8 cellular contexts compared by ENCODE assay signal in genomic region chr3:184154909-184155643, GRCh38. TPM values are rescaled to one million over a fixed set of nuclear protein-coding genes. Genes with fewer than 3 reads are reported as not detected.
A peak's percentile ranks its signal among the peaks of the same experiment; 100 is the strongest.
DNase-seq lines count a peak whose midpoint lies in the region; ATAC-seq and TF ChIP-seq lines count a peak whose summit lies in the region.

Gene DVL3 (plus strand): TSS chr3:184155377. CDS start chr3:184155636, 259 bp downstream.

- H3K36me3 ChIP-seq in mucosa of descending colon (ENCODE audit: low read depth), result no peaks in the 10 kb centered on the region
- H3K36me3 ChIP-seq in suprapubic skin, result no peaks in the 10 kb centered on the region

- TF ChIP-seq EP300 in suprapubic skin (IDR thresholded peaks at IDR 0.05), result no peak

- peak within 1 kb of the TSS; percentile 63 for H3K4me3 ChIP-seq in mucosa of descending colon
- peak within 1 kb of the TSS; percentile 91 for H3K4me3 ChIP-seq in suprapubic skin

- H3K27me3 Mint-ChIP-seq in activated T-cell treated with anti-CD3 and anti-CD28 coated beads, Interleukin-2, amount 50 U/mL, for 24 hours, result no peaks in the 10 kb centered on the region

- DNase-seq in CD1c-positive myeloid dendritic cell (ENCODE audit: extremely low spot score), result peak; percentile 76
- peak; percentile 66 for DNase-seq in NCI-H748 (lab: John Stamatoyannopoulos, UW; ENCODE audit: unreplicated experiment)
- peak; percentile 74 for DNase-seq in activated T-cell treated with anti-CD3 and anti-CD28 coated beads, Interleukin-2, amount 50 U/mL, for 24 hours
- DNase-seq in mucosa of descending colon, result peak; percentile 72 to 84 (median 83)
- peak in 1 of 2 donors; percentile 74 for DNase-seq in suprapubic skin (ENCODE audit: low spot score in 2 of 2)

- peak within 1 kb of the TSS; percentile 84 for H3K27ac ChIP-seq in suprapubic skin

- peak; percentile 76 for ATAC-seq in GM19043 (IDR thresholded peaks at IDR 0.05; ENCODE audit: low read depth, unreplicated experiment)
- peak; percentile 68 for ATAC-seq in HG03159 (IDR thresholded peaks at IDR 0.05; ENCODE audit: unreplicated experiment)
- ATAC-seq in esophagus mucosa, result peak; percentile 78
- peak; percentile 90 for ATAC-seq in mucosa of descending colon

- no peak for TF ChIP-seq POLR2A in suprapubic skin (IDR thresholded peaks at IDR 0.05)

- H3K27ac Mint-ChIP-seq in activated T-cell treated with anti-CD3 and anti-CD28 coated beads, Interleukin-2, amount 50 U/mL, for 24 hours, result peak within 1 kb of the TSS; percentile 91

- peaks cover 23% of the 10 kb centered on the region for H3K4me1 Mint-ChIP-seq in activated T-cell treated with anti-CD3 and anti-CD28 coated beads, Interleukin-2, amount 50 U/mL, for 24 hours (ENCODE audit: low read depth)

- no peak for TF ChIP-seq CTCF in mucosa of descending colon (IDR thresholded peaks at IDR 0.05)
- no peak for TF ChIP-seq CTCF in suprapubic skin (IDR thresholded peaks at IDR 0.05)

- H3K4me3 Mint-ChIP-seq in activated T-cell treated with anti-CD3 and anti-CD28 coated beads, Interleukin-2, amount 50 U/mL, for 24 hours, result peak within 1 kb of the TSS; percentile 93

- intact Hi-C loops in mucosa of descending colon (cut with DNase I, micrococcal nuclease), result no loop called here

- 4% methylated on average over 7 of the region's 84 CpGs for whole genome bisulfite sequencing in suprapubic skin

- no peaks in the 10 kb centered on the region for H3K27me3 ChIP-seq in suprapubic skin

- H3K4me1 ChIP-seq in mucosa of descending colon (ENCODE audit: low read depth), result peaks cover 17% of the 10 kb centered on the region
- H3K4me1 ChIP-seq in suprapubic skin, result peaks cover 46% of the 10 kb centered on the region

- peaks cover 11% of the 10 kb centered on the region for H3K36me3 Mint-ChIP-seq in activated T-cell treated with anti-CD3 and anti-CD28 coated beads, Interleukin-2, amount 50 U/mL, for 24 hours (ENCODE audit: low read depth)

- no peaks in the 10 kb centered on the region for H3K9me3 ChIP-seq in mucosa of descending colon
- no peaks in the 10 kb centered on the region for H3K9me3 ChIP-seq in suprapubic skin

- H3K9me3 Mint-ChIP-seq in activated T-cell treated with anti-CD3 and anti-CD28 coated beads, Interleukin-2, amount 50 U/mL, for 24 hours, result no peaks in the 10 kb centered on the region

RNA-seq across cellular contexts. Expression of gene DVL3, which starts in this region (rescaled TPM):
- total RNA-seq in esophagus mucosa, result 29.2 TPM
- total RNA-seq in mucosa of descending colon, result 100 to 1,000 TPM in 1 of 3 donors, 10 to 100 TPM in 2; 63.3 to 104 (median 69.1) TPM
- 10 to 100 TPM; 53.6 to 72.7 (median 56.1) TPM for total RNA-seq in suprapubic skin
